In the genomic region with DNA sequence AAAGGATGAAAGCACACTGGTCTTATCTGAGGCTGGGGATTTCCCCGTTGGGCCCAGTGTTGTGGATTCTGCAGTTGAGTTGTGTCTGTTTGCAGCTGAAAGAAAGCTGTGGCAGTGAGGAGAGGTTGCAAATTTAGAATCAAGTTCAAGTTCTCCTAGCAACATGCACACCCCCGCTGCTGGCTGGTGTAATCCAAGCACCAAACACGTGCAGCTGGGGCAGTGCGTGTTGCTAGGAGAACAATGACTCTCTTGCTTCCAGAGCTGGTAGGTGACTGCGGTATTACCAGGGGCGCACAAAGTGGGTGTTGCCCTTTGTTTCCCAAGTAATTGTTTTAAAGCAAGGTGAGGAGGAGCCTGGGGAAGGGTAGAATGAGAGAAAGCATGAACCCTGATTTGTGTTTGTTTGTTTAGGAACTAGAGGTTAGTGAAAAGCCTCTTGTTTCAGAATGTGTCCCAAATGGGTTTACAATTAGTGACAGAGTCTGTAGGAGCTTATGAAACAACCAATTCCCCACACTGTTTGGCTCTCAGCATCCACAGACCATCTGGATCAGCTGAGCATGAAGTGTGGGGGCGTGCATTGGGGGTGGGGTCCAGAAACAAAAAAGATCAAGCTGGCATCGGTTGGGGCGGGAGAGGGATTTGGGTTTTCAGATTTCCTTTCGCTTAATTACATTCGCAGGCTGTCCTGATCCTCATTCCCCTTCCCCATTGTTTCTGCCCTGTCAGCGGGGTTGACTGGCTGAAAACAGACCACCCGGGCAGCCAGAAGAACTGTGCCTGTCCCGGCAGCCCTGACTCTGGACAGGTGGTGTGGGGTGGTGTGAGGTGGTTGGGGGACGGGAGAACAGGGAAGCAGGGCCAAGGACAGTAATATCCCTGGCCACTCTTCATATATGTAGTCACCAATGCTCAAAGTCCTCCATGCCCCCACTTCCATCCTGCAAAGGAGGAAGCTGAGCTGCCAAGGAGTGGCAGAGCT, we compare ENCODE assay signal across 9 cellular contexts.
DNase-seq lines count a peak whose midpoint lies in the region; ATAC-seq and TF ChIP-seq lines count a peak whose summit lies in the region.
"Had no signal": no experiment of that assay in that cellular context is flagged by ENCODE, and none has a peak within 500 bp of the region (broad histone marks: within the 10 kb centered on the region; RNA-seq: fewer than 3 reads in every experiment).

No MANE protein-coding gene starts in this region.

- H3F3A ChIP-seq in neural progenitor cell (ENCODE audit: low read depth): peaks cover 33% of the 10 kb centered on the region

- no peaks in the 10 kb centered on the region for H3K9me3 ChIP-seq in neural progenitor cell (ENCODE audit: low read depth)
- H3K9me3 ChIP-seq: ascending aorta had no signal

- peak overlapping the region; percentile 72 for H3K4me2 ChIP-seq in neural progenitor cell

- H3K9me3 Mint-ChIP-seq in activated CD4-positive, alpha-beta T cell treated with anti-CD3 and anti-CD28 coated beads for 36 hours (ENCODE audit: low read depth): no peaks in the 10 kb centered on the region
- H3K9me3 Mint-ChIP-seq in endothelial cell (ENCODE audit: unreplicated experiment): no peaks in the 10 kb centered on the region
- no peaks in the 10 kb centered on the region for H3K9me3 Mint-ChIP-seq in neural progenitor cell

- CTCF ChIA-PET in activated CD4-positive, alpha-beta T cell treated with anti-CD3 and anti-CD28 coated beads for 36 hours (lab: Charles Lee): interaction anchor here (0.6 to 2.3 kb wide), 7 partner anchors 10 to 1366 kb away, joined by 3 to 12 read pairs (median 3); no protein-coding TSS in a partner anchor

- peak overlapping the region; percentile 29 for H3K27ac Mint-ChIP-seq in activated CD4-positive, alpha-beta T cell treated with anti-CD3 and anti-CD28 coated beads for 36 hours
- H3K27ac Mint-ChIP-seq in endothelial cell (ENCODE audit: unreplicated experiment) (peak overlapping the region; percentile 78), neural progenitor cell (peak overlapping the region; percentile 77)

- DNase-seq in COLO668 (lab: John Stamatoyannopoulos, UW; ENCODE audit: unreplicated experiment): peak; percentile 78
- DNase-seq in NCI-H1105 (lab: John Stamatoyannopoulos, UW): peak; percentile 71
- peak; percentile 78 for DNase-seq in activated CD4-positive, alpha-beta T cell treated with anti-CD3 and anti-CD28 coated beads for 36 hours
- DNase-seq in endothelial cell (ENCODE audit: low spot score): no peak
- peak; percentile 78 for DNase-seq in neural progenitor cell (ENCODE audit: low spot score)
- DNase-seq in epidermal melanocyte (ENCODE audit: insufficient read length, low spot score): no peak

- H3K4me3 ChIP-seq in neural progenitor cell: peak overlapping the region; percentile 25
- H3K4me3 ChIP-seq: ascending aorta had no signal

- H2AFZ ChIP-seq in neural progenitor cell (replicated peaks): no peak overlapping the region

- H3K27me3 Mint-ChIP-seq in activated CD4-positive, alpha-beta T cell treated with anti-CD3 and anti-CD28 coated beads for 36 hours: peaks cover 5% of the 10 kb centered on the region
- H3K27me3 Mint-ChIP-seq in endothelial cell (ENCODE audit: unreplicated experiment) (peaks cover 6% of the 10 kb centered on the region), neural progenitor cell (ENCODE audit: insufficient read depth, low read depth) (peaks cover 34% of the 10 kb centered on the region)

- ATAC-seq in activated CD4-positive, alpha-beta T cell treated with anti-CD3 and anti-CD28 coated beads for 36 hours: peak; percentile 90
- no peak for ATAC-seq in HG03565 (IDR thresholded peaks at IDR 0.05; ENCODE audit: unreplicated experiment)
- no peak for ATAC-seq in HG03457 (IDR thresholded peaks at IDR 0.05; ENCODE audit: unreplicated experiment)

- peaks cover 19% of the 10 kb centered on the region for H4K20me1 ChIP-seq in neural progenitor cell (ENCODE audit: low read depth)

- H3K27me3 ChIP-seq in neural progenitor cell: peaks cover 3% of the 10 kb centered on the region
- H3K27me3 ChIP-seq: ascending aorta had no signal

- H3K36me3 Mint-ChIP-seq in activated CD4-positive, alpha-beta T cell treated with anti-CD3 and anti-CD28 coated beads for 36 hours (ENCODE audit: low read depth): no peaks in the 10 kb centered on the region
- H3K36me3 Mint-ChIP-seq in endothelial cell (ENCODE audit: low read depth, unreplicated experiment) (no peaks in the 10 kb centered on the region), neural progenitor cell (no peaks in the 10 kb centered on the region)

- TF ChIP-seq CTCF in endothelial cell (IDR thresholded peaks at IDR 0.05; ENCODE audit: unreplicated experiment) (no peak), neural progenitor cell (IDR thresholded peaks at IDR 0.05) (no peak)

- H3K4me3 Mint-ChIP-seq in activated CD4-positive, alpha-beta T cell treated with anti-CD3 and anti-CD28 coated beads for 36 hours: no peak overlapping the region
- H3K4me3 Mint-ChIP-seq in endothelial cell (ENCODE audit: unreplicated experiment) (no peak overlapping the region), neural progenitor cell (peak overlapping the region; percentile 69)

- intact Hi-C loops in activated CD4-positive, alpha-beta T cell treated with anti-CD3 and anti-CD28 coated beads for 36 hours (cut with DNase I, micrococcal nuclease): no loop called here

- H3K4me1 ChIP-seq in neural progenitor cell: peaks cover 37% of the 10 kb centered on the region
- H3K4me1 ChIP-seq: ascending aorta had no signal

- peaks cover 12% of the 10 kb centered on the region for H3K4me1 Mint-ChIP-seq in activated CD4-positive, alpha-beta T cell treated with anti-CD3 and anti-CD28 coated beads for 36 hours
- H3K4me1 Mint-ChIP-seq in endothelial cell (ENCODE audit: unreplicated experiment) (peaks cover 10% of the 10 kb centered on the region), neural progenitor cell (peaks cover 36% of the 10 kb centered on the region)

- no peak overlapping the region for H3K27ac ChIP-seq in neural progenitor cell
- H3K27ac ChIP-seq: ascending aorta had no signal

- no peaks in the 10 kb centered on the region for H3K36me3 ChIP-seq in neural progenitor cell
- H3K36me3 ChIP-seq: ascending aorta had no signal

- H3K9ac ChIP-seq in neural progenitor cell: no peak overlapping the region

- H3K79me2 ChIP-seq in neural progenitor cell (ENCODE audit: low read depth): no peaks in the 10 kb centered on the region

- POLR2A ChIA-PET in activated CD4-positive, alpha-beta T cell treated with anti-CD3 and anti-CD28 coated beads for 36 hours (lab: Charles Lee): interaction anchor here (0.9 kb wide), 1 partner anchor 13 kb away, joined by 3 read pairs; no protein-coding TSS in a partner anchor

Comparison
In these comparisons a context has a peak if more than half of its experiments do, and no peak if none do; other contexts are left out.
1. DNase-seq: peak in COLO668 (single experiment), NCI-H1105 (single experiment), activated CD4-positive, alpha-beta T cell treated with anti-CD3 and anti-CD28 coated beads for 36 hours (single experiment) and neural progenitor cell (single experiment); none in endothelial cell (single experiment) and epidermal melanocyte (single experiment).
2. Peak in every context shown above with its lines, with median percentiles within 50 percentile points of each other: H3K27ac Mint-ChIP-seq.